ENCODE assay signal across 1 cellular context in the genomic region with DNA sequence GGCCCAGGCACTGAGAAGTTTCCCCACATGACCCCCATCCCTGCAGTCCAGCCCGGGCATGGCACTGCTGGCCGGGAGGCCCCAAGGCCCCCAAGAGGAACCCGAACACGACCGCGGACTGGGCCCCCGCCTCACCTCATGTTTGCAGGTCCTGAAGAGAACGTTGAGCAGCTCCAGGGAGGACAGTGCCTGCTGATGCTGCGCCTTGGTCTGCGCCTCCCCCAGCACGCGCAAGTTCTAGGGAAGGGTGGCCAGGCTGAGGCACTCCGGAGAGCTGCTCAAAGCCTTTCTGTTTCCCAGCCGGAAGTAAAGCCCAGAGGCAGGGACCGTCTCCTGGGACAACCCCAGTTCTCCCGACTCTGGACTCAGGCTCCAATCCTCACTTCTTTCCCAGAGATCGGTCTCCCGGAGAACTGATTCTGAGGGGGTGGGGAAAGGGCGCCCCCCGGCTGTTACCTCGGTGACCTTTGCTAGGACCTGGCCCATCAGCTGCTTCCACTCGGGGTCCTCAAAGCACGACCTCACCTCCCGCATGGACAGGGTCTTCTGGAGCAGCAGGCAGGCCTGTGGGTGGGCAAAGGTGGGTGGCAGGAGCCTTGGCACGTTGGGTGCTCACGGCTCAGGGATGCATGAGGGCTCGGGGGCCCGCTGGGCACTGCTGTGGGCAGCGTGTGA.
TF ChIP-seq lines count a peak whose summit lies in the region.

No MANE protein-coding gene starts in this region.

TF ChIP-seq in A549, 52 proteins besides CTCF, POLR2A, EP300 and RAD21:
- no peak for TF ChIP-seq CEBPB (IDR thresholded peaks at IDR 0.05)
TF ChIP-seq in A549: peak in this region for 0.
